3 cellular contexts compared by ENCODE assay signal in the genomic region with DNA sequence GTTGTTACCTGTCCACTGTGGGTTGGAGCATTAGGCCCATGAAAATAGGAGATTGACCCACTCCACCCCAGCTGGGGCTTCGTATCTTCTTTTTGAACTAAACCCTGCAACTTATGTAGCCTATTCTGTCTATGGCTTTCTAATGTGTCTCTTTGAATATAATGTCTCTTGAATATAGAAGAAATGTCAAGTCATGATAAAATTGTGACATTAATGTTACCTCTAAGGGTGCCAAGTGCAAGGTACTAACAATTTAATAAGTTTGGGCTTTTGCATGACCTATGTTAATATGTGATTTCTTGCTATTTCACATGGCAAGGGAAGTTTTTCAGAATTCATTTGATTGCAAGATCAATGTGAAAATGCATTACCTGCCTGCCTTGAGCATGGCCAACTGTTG.
TF ChIP-seq lines count a peak whose summit lies in the region.

No MANE protein-coding gene starts in this region.

TF ChIP-seq in HepG2, 621 proteins besides CTCF, POLR2A, EP300 and RAD21 (continues in another document):
- TF ChIP-seq, protein P1, sequence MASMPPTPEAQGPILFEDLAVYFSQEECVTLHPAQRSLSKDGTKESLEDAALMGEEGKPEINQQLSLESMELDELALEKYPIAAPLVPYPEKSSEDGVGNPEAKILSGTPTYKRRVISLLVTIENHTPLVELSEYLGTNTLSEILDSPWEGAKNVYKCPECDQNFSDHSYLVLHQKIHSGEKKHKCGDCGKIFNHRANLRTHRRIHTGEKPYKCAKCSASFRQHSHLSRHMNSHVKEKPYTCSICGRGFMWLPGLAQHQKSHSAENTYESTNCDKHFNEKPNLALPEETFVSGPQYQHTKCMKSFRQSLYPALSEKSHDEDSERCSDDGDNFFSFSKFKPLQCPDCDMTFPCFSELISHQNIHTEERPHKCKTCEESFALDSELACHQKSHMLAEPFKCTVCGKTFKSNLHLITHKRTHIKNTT (CRISPR knock-in tag; IDR thresholded peaks at IDR 0.05): no peak
- TF ChIP-seq TAF1 (CRISPR knock-in tag; IDR thresholded peaks at IDR 0.05): no peak
- TF ChIP-seq, protein P2, sequence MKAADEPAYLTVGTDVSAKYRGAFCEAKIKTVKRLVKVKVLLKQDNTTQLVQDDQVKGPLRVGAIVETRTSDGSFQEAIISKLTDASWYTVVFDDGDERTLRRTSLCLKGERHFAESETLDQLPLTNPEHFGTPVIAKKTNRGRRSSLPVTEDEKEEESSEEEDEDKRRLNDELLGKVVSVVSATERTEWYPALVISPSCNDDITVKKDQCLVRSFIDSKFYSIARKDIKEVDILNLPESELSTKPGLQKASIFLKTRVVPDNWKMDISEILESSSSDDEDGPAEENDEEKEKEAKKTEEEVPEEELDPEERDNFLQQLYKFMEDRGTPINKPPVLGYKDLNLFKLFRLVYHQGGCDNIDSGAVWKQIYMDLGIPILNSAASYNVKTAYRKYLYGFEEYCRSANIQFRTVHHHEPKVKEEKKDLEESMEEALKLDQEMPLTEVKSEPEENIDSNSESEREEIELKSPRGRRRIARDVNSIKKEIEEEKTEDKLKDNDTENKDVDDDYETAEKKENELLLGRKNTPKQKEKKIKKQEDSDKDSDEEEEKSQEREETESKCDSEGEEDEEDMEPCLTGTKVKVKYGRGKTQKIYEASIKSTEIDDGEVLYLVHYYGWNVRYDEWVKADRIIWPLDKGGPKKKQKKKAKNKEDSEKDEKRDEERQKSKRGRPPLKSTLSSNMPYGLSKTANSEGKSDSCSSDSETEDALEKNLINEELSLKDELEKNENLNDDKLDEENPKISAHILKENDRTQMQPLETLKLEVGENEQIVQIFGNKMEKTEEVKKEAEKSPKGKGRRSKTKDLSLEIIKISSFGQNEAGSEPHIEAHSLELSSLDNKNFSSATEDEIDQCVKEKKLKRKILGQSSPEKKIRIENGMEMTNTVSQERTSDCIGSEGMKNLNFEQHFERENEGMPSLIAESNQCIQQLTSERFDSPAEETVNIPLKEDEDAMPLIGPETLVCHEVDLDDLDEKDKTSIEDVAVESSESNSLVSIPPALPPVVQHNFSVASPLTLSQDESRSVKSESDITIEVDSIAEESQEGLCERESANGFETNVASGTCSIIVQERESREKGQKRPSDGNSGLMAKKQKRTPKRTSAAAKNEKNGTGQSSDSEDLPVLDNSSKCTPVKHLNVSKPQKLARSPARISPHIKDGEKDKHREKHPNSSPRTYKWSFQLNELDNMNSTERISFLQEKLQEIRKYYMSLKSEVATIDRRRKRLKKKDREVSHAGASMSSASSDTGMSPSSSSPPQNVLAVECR (CRISPR knock-in tag; IDR thresholded peaks at IDR 0.05; ENCODE audit: borderline replicate concordance): no peak
- no peak for TF ChIP-seq NONO (IDR thresholded peaks at IDR 0.05)
- no peak for TF ChIP-seq NONO (CRISPR knock-in tag; conservative IDR thresholded peaks at IDR 0.05)
- no peak for TF ChIP-seq ZNF577 (CRISPR knock-in tag; IDR thresholded peaks at IDR 0.05; ENCODE audit: borderline replicate concordance, low read depth)
- TF ChIP-seq MAFF (IDR thresholded peaks at IDR 0.05; ENCODE audit: low read depth, low read length): peak; percentile 45
- TF ChIP-seq, protein P3, sequence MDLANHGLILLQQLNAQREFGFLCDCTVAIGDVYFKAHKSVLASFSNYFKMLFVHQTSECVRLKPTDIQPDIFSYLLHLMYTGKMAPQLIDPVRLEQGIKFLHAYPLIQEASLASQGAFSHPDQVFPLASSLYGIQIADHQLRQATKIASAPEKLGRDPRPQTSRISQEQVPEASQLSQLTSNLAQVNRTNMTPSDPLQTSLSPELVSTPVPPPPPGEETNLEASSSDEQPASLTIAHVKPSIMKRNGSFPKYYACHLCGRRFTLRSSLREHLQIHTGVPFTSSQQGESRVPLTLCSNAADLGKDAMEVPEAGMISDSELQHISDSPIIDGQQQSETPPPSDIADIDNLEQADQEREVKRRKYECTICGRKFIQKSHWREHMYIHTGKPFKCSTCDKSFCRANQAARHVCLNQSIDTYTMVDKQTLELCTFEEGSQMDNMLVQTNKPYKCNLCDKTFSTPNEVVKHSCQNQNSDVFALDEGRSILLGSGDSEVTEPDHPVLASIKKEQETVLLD (CRISPR knock-in tag; IDR thresholded peaks at IDR 0.05; ENCODE audit: low read depth): no peak

TF ChIP-seq in A549, 52 proteins besides CTCF, POLR2A, EP300 and RAD21:
- TF ChIP-seq HOXB13 (CRISPR knock-in tag; IDR thresholded peaks at IDR 0.05; ENCODE audit: low read depth) (no peak), MAFK (IDR thresholded peaks at IDR 0.05; ENCODE audit: partially characterized antibody) (peak; percentile 72), NFE2L2 (conservative IDR thresholded peaks at IDR 0.05; ENCODE audit: low read length) (peak; percentile 63), CBX2 (IDR thresholded peaks at IDR 0.05; ENCODE audit: borderline replicate concordance, low read depth) (no peak), NR3C1 (IDR thresholded peaks at IDR 0.05) (no peak), RCOR1 (IDR thresholded peaks at IDR 0.05; ENCODE audit: low read depth, low read length) (no peak)
TF ChIP-seq in A549: peak in this region for 2.

TF ChIP-seq in IMR-90, 13 proteins besides CTCF, POLR2A, EP300 and RAD21:
- TF ChIP-seq NFE2L2 (IDR thresholded peaks at IDR 0.05; ENCODE audit: low read depth, low read length) (peak; percentile 37; the same call in 1 of the 2 replicates), FOS (IDR thresholded peaks at IDR 0.05; ENCODE audit: low read depth, low read length) (no peak)
- TF ChIP-seq, protein P4, sequence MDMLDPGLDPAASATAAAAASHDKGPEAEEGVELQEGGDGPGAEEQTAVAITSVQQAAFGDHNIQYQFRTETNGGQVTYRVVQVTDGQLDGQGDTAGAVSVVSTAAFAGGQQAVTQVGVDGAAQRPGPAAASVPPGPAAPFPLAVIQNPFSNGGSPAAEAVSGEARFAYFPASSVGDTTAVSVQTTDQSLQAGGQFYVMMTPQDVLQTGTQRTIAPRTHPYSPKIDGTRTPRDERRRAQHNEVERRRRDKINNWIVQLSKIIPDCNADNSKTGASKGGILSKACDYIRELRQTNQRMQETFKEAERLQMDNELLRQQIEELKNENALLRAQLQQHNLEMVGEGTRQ (IDR thresholded peaks at IDR 0.05; ENCODE audit: low read depth, low read length): no peak
TF ChIP-seq in IMR-90: peak in this region for 1.
